18 cellular contexts compared by ENCODE assay signal in genomic region chr21:45091540-45092322, GRCh38. TPM values are rescaled to one million over a fixed set of nuclear protein-coding genes. Genes with fewer than 3 reads are reported as not detected.
DNase-seq lines count a peak whose midpoint lies in the region; ATAC-seq, FAIRE-seq and TF ChIP-seq lines count a peak whose summit lies in the region.
"Had no signal": no experiment of that assay in that cellular context is flagged by ENCODE, and none has a peak within 500 bp of the region (broad histone marks: within the 10 kb centered on the region; RNA-seq: fewer than 3 reads in every experiment).

No MANE protein-coding gene starts in this region.

- 55 to 58% (median 57%) methylated on average over 7 of the region's 7 CpGs for WGBS in small intestine, 3 donors

- ATAC-seq in stimulated activated naive B cell treated with anti-CD40 and anti-IgM and Interleukin-4, amounts not matched to agents 10 μg/mL and 1 μg/mL and 100 μg/mL, for 72 hours (replicated peaks), result peak in 1 of 2 donors; percentile 29
- ATAC-seq: A549; activated T-cell treated with anti-CD3 and anti-CD28 coated beads, Interleukin-2, amount 50 U/mL, for 4 hours had no signal

- TF ChIP-seq CTCF in choroid plexus epithelial cell (conservative IDR thresholded peaks at IDR 0.05; ENCODE audit: low read depth, low read length) (no peak), osteocyte (IDR thresholded peaks at IDR 0.05) (no peak)

- H3K36me3 ChIP-seq in small intestine (ENCODE audit: control insufficient read depth in 2 of 2, insufficient read depth in 2 of 2, low read length in 2 of 2), result no peaks in the 10 kb centered on the region
- H3K36me3 ChIP-seq: SJCRH30 had no signal

- no peaks in the 10 kb centered on the region for H3K9me3 Mint-ChIP-seq in activated T-cell treated with anti-CD3 and anti-CD28 coated beads, Interleukin-2, amount 50 U/mL, for 24 hours
- no peaks in the 10 kb centered on the region for H3K9me3 Mint-ChIP-seq in stimulated activated naive B cell treated with anti-CD40 and anti-IgM and Interleukin-4, amounts not matched to agents 10 μg/mL and 1 μg/mL and 100 μg/mL, for 72 hours
- no peaks in the 10 kb centered on the region for H3K9me3 Mint-ChIP-seq in osteocyte (ENCODE audit: unreplicated experiment)
- H3K9me3 Mint-ChIP-seq: activated T-cell treated with anti-CD3 and anti-CD28 coated beads, Interleukin-2, amount 50 U/mL, for 4 hours; IgD-negative memory B cell; neural crest cell had no signal

- no peaks in the 10 kb centered on the region for H3K9me3 ChIP-seq in small intestine (ENCODE audit: control insufficient read depth, low read depth)
- H3K9me3 ChIP-seq: A549, SJCRH30 had no signal

- no peak overlapping the region for H3K4me3 Mint-ChIP-seq in activated T-cell treated with anti-CD3 and anti-CD28 coated beads, Interleukin-2, amount 50 U/mL, for 24 hours
- H3K4me3 Mint-ChIP-seq in stimulated activated naive B cell treated with anti-CD40 and anti-IgM and Interleukin-4, amounts not matched to agents 10 μg/mL and 1 μg/mL and 100 μg/mL, for 72 hours, result peak overlapping the region; percentile 66 to 69
- no peak overlapping the region for H3K4me3 Mint-ChIP-seq in osteocyte (ENCODE audit: unreplicated experiment)
- H3K4me3 Mint-ChIP-seq: activated T-cell treated with anti-CD3 and anti-CD28 coated beads, Interleukin-2, amount 50 U/mL, for 4 hours; neural crest cell had no signal

- H3K27me3 Mint-ChIP-seq in activated T-cell treated with anti-CD3 and anti-CD28 coated beads, Interleukin-2, amount 50 U/mL, for 24 hours, result no peaks in the 10 kb centered on the region
- H3K27me3 Mint-ChIP-seq in stimulated activated naive B cell treated with anti-CD40 and anti-IgM and Interleukin-4, amounts not matched to agents 10 μg/mL and 1 μg/mL and 100 μg/mL, for 72 hours, result no peaks in the 10 kb centered on the region
- no peaks in the 10 kb centered on the region for H3K27me3 Mint-ChIP-seq in osteocyte (ENCODE audit: unreplicated experiment)
- H3K27me3 Mint-ChIP-seq: IgD-negative memory B cell had no signal

- H3K4me1 Mint-ChIP-seq in activated T-cell treated with anti-CD3 and anti-CD28 coated beads, Interleukin-2, amount 50 U/mL, for 24 hours (ENCODE audit: low read depth), result peaks cover 72% of the 10 kb centered on the region
- peaks cover 68 to 84% of the 10 kb centered on the region in 2 donors for H3K4me1 Mint-ChIP-seq in stimulated activated naive B cell treated with anti-CD40 and anti-IgM and Interleukin-4, amounts not matched to agents 10 μg/mL and 1 μg/mL and 100 μg/mL, for 72 hours
- H3K4me1 Mint-ChIP-seq in osteocyte (ENCODE audit: unreplicated experiment), result peaks cover 53% of the 10 kb centered on the region

- H3K27ac ChIP-seq in small intestine (ENCODE audit: low read depth in 1 of 2, low read length in 1 of 2), result peak overlapping the region in 1 of 2 donors; percentile 12
- H3K27ac ChIP-seq: A549, SJCRH30 had no signal

- FAIRE-seq in small intestine (lab: Jason Lieb, UNC), result no peak
- FAIRE-seq: A549, TTC549 had no signal

- peaks cover 0 to 5% of the 10 kb centered on the region in 2 donors for H3K4me1 ChIP-seq in small intestine (ENCODE audit: control insufficient read depth in 2 of 2, insufficient read depth in 1 of 2, low read depth in 1 of 2, low read length in 1 of 2)
- H3K4me1 ChIP-seq: A549 had no signal

- H3K36me3 Mint-ChIP-seq in activated T-cell treated with anti-CD3 and anti-CD28 coated beads, Interleukin-2, amount 50 U/mL, for 24 hours (ENCODE audit: low read depth), result peaks cover 1% of the 10 kb centered on the region
- H3K36me3 Mint-ChIP-seq in stimulated activated naive B cell treated with anti-CD40 and anti-IgM and Interleukin-4, amounts not matched to agents 10 μg/mL and 1 μg/mL and 100 μg/mL, for 72 hours, result peaks cover 14 to 60% of the 10 kb centered on the region in 2 donors
- peaks cover 1% of the 10 kb centered on the region for H3K36me3 Mint-ChIP-seq in osteocyte (ENCODE audit: unreplicated experiment)

- peak; percentile 15 for DNase-seq in activated T-cell treated with anti-CD3 and anti-CD28 coated beads, Interleukin-2, amount 50 U/mL, for 24 hours
- no peak for DNase-seq in activated T-cell treated with anti-CD3 and anti-CD28 coated beads for 4 hours
- DNase-seq in NCI-H1694 treated with DMSO at 0.1 percent for 48 hours (lab: John Stamatoyannopoulos, UW), result peak; percentile 64
- DNase-seq in choroid plexus epithelial cell (ENCODE audit: low read depth), result peak; percentile 62
- DNase-seq in stimulated activated naive B cell treated with anti-CD40 and anti-IgM and Interleukin-4, amounts not matched to agents 10 μg/mL and 1 μg/mL and 100 μg/mL, for 72 hours, result no peak
- no peak for DNase-seq in inferior parietal cortex (ENCODE audit: extremely low spot score)
- no peak for DNase-seq in small intestine
- DNase-seq in osteocyte (ENCODE audit: extremely low spot score, unreplicated experiment), result no peak
- DNase-seq: activated T-cell treated with anti-CD3 and anti-CD28 coated beads, Interleukin-2, amount 50 U/mL, for 4 hours; cerebellar nuclear complex; foreskin melanocyte; NCI-H1105 treated with DMSO at 0.1 percent for 48 hours; stimulated activated CD4-positive, alpha-beta T cell treated with anti-CD3 and anti-CD28 coated beads, Interleukin-4, amount 100 ng/mL, for 4 hours had no signal

- no peaks in the 10 kb centered on the region for H3K27me3 ChIP-seq in small intestine (ENCODE audit: control insufficient read depth in 2 of 2, insufficient read depth in 2 of 2, low read length in 2 of 2)
- H3K27me3 ChIP-seq: SJCRH30 had no signal

- H3K4me3 ChIP-seq in choroid plexus epithelial cell (ENCODE audit: low read depth, low read length) (no peak overlapping the region), small intestine (ENCODE audit: low read depth in 1 of 2, low read length in 2 of 2) (no peak overlapping the region)
- H3K4me3 ChIP-seq: A549, SJCRH30 had no signal

- no peak overlapping the region for H3K27ac Mint-ChIP-seq in activated T-cell treated with anti-CD3 and anti-CD28 coated beads, Interleukin-2, amount 50 U/mL, for 24 hours
- H3K27ac Mint-ChIP-seq in stimulated activated naive B cell treated with anti-CD40 and anti-IgM and Interleukin-4, amounts not matched to agents 10 μg/mL and 1 μg/mL and 100 μg/mL, for 72 hours, result peak overlapping the region; percentile 59
- no peak overlapping the region for H3K27ac Mint-ChIP-seq in osteocyte (ENCODE audit: unreplicated experiment)
- H3K27ac Mint-ChIP-seq: IgD-negative memory B cell had no signal

RNA-seq across cellular contexts. Expression of gene ADARB1, which starts 17.4 kb away (rescaled TPM):
- 1 to 10 TPM; 1.1 to 5.4 (median 2.2) TPM for polyA plus RNA-seq in small intestine
- total RNA-seq in osteocyte, result 126 and 130 TPM in 2 replicates

Comparison
In these comparisons a context has a peak if more than half of its experiments do, and no peak if none do; other contexts are left out.
1. DNase-seq: peak in activated T-cell treated with anti-CD3 and anti-CD28 coated beads, Interleukin-2, amount 50 U/mL, for 24 hours (single experiment), NCI-H1694 treated with DMSO at 0.1 percent for 48 hours (single experiment) and choroid plexus epithelial cell (single experiment); none in activated T-cell treated with anti-CD3 and anti-CD28 coated beads for 4 hours (single experiment), stimulated activated naive B cell treated with anti-CD40 and anti-IgM and Interleukin-4, amounts not matched to agents 10 μg/mL and 1 μg/mL and 100 μg/mL, for 72 hours (single experiment), inferior parietal cortex (single experiment), small intestine (single experiment) and osteocyte (single experiment).
2. H3K4me3 Mint-ChIP-seq: peak in stimulated activated naive B cell treated with anti-CD40 and anti-IgM and Interleukin-4, amounts not matched to agents 10 μg/mL and 1 μg/mL and 100 μg/mL, for 72 hours (2 of 2); none in activated T-cell treated with anti-CD3 and anti-CD28 coated beads, Interleukin-2, amount 50 U/mL, for 24 hours (single experiment) and osteocyte (single experiment).